ENCODE assay signal across 1 cellular context in genomic region chr20:49592120-49592519, GRCh38.
TF ChIP-seq lines count a peak whose summit lies in the region.

No MANE protein-coding gene starts in this region.

TF ChIP-seq in H1, 55 proteins besides CTCF, POLR2A, EP300 and RAD21:
- TF ChIP-seq TBP (IDR thresholded peaks at IDR 0.05; ENCODE audit: low read depth, low read length) = no peak
- TF ChIP-seq JUN (IDR thresholded peaks at IDR 0.05; ENCODE audit: low read depth, low read length) = no peak
- TF ChIP-seq RNF2 (IDR thresholded peaks at IDR 0.05; ENCODE audit: borderline replicate concordance, low read depth, low read length, missing control alignments, poor library complexity, severe bottlenecking) = no peak
- TF ChIP-seq, protein P1, sequence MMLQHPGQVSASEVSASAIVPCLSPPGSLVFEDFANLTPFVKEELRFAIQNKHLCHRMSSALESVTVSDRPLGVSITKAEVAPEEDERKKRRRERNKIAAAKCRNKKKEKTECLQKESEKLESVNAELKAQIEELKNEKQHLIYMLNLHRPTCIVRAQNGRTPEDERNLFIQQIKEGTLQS (IDR thresholded peaks at IDR 0.05; ENCODE audit: insufficient read depth, low read depth, low read length) = no peak
- no peak for TF ChIP-seq TAF7 (optimal IDR thresholded peaks at IDR 0.05; ENCODE audit: borderline replicate concordance, low read depth, low read length)
- TF ChIP-seq TAF1 (IDR thresholded peaks at IDR 0.05; ENCODE audit: low read depth, low read length) = no peak
- TF ChIP-seq BCL11A (IDR thresholded peaks at IDR 0.05; ENCODE audit: low read depth in 2 of 2, low read length in 2 of 2) = no peak
